18 cellular contexts compared by ENCODE assay signal in genomic region chr20:8388146-8388545, GRCh38.
DNase-seq lines count a peak whose midpoint lies in the region; ATAC-seq and TF ChIP-seq lines count a peak whose summit lies in the region.
"Had no signal": no experiment of that assay in that cellular context is flagged by ENCODE, and none has a peak within 500 bp of the region (broad histone marks: within the 10 kb centered on the region; RNA-seq: fewer than 3 reads in every experiment).

No MANE protein-coding gene starts in this region.

- H3K4me3 ChIP-seq in fibroblast of villous mesenchyme (ENCODE audit: low read depth, low read length) (no peak overlapping the region), neural progenitor cell (no peak overlapping the region)
- H3K4me3 ChIP-seq: cardiac muscle cell, sigmoid colon, stomach had no signal

- no peak overlapping the region for H3K27ac Mint-ChIP-seq in stimulated activated effector memory CD8-positive, alpha-beta T cell treated with anti-CD3 and anti-CD28 coated beads, Interleukin-12 subunit alpha, Interleukin-12 subunit beta, amount 100 ng/mL, for 72 hours
- H3K27ac Mint-ChIP-seq in neural progenitor cell = no peak overlapping the region

- TF ChIP-seq CTCF in fibroblast of villous mesenchyme (IDR thresholded peaks at IDR 0.05; ENCODE audit: insufficient read depth, low read depth, low read length) (no peak), neural progenitor cell (IDR thresholded peaks at IDR 0.05) (no peak)

- H3K27me3 Mint-ChIP-seq in neural progenitor cell (ENCODE audit: insufficient read depth, low read depth) = no peaks in the 10 kb centered on the region
- H3K27me3 Mint-ChIP-seq: natural killer cell treated with Interleukin-12 subunit alpha and Interleukin-12 subunit beta and Interleukin-15 and Interleukin-18, amount 100 ng/mL, for 72 hours had no signal

- H3K27me3 ChIP-seq in neural progenitor cell = no peaks in the 10 kb centered on the region
- H3K27me3 ChIP-seq: cardiac muscle cell, sigmoid colon, stomach had no signal

- no peaks in the 10 kb centered on the region for H3K79me2 ChIP-seq in neural progenitor cell (ENCODE audit: low read depth)

- peaks cover 17% of the 10 kb centered on the region for H3F3A ChIP-seq in neural progenitor cell (ENCODE audit: low read depth)

- no peak overlapping the region for H3K9ac ChIP-seq in neural progenitor cell

- no peaks in the 10 kb centered on the region for H3K36me3 Mint-ChIP-seq in stimulated activated effector memory CD8-positive, alpha-beta T cell treated with anti-CD3 and anti-CD28 coated beads, Interleukin-12 subunit alpha, Interleukin-12 subunit beta, amount 100 ng/mL, for 72 hours
- H3K36me3 Mint-ChIP-seq in neural progenitor cell = peaks cover 8% of the 10 kb centered on the region
- H3K36me3 Mint-ChIP-seq: natural killer cell treated with Interleukin-12 subunit alpha and Interleukin-12 subunit beta and Interleukin-15 and Interleukin-18, amount 100 ng/mL, for 72 hours had no signal

- no peak overlapping the region for H3K27ac ChIP-seq in neural progenitor cell
- H3K27ac ChIP-seq: cardiac muscle cell had no signal

- no peaks in the 10 kb centered on the region for H3K36me3 ChIP-seq in neural progenitor cell
- H3K36me3 ChIP-seq: cardiac muscle cell, sigmoid colon, stomach had no signal

- no peak overlapping the region for H3K4me3 Mint-ChIP-seq in stimulated activated effector memory CD8-positive, alpha-beta T cell treated with anti-CD3 and anti-CD28 coated beads, Interleukin-12 subunit alpha, Interleukin-12 subunit beta, amount 100 ng/mL, for 72 hours
- no peak overlapping the region for H3K4me3 Mint-ChIP-seq in neural progenitor cell
- H3K4me3 Mint-ChIP-seq: natural killer cell treated with Interleukin-12 subunit alpha and Interleukin-12 subunit beta and Interleukin-15 and Interleukin-18, amount 100 ng/mL, for 72 hours had no signal

- no peaks in the 10 kb centered on the region for H4K20me1 ChIP-seq in neural progenitor cell (ENCODE audit: low read depth)

- H3K9me3 ChIP-seq in neural progenitor cell (ENCODE audit: low read depth) = no peaks in the 10 kb centered on the region
- H3K9me3 ChIP-seq: sigmoid colon, stomach had no signal

- peaks cover 46% of the 10 kb centered on the region for H3K4me1 ChIP-seq in neural progenitor cell

- no peak overlapping the region for H2AFZ ChIP-seq in neural progenitor cell (replicated peaks)

- H3K9me3 Mint-ChIP-seq in stimulated activated effector memory CD8-positive, alpha-beta T cell treated with anti-CD3 and anti-CD28 coated beads, Interleukin-12 subunit alpha, Interleukin-12 subunit beta, amount 100 ng/mL, for 72 hours = no peaks in the 10 kb centered on the region
- H3K9me3 Mint-ChIP-seq in neural progenitor cell = peaks cover 19% of the 10 kb centered on the region
- H3K9me3 Mint-ChIP-seq: natural killer cell treated with Interleukin-12 subunit alpha and Interleukin-12 subunit beta and Interleukin-15 and Interleukin-18, amount 100 ng/mL, for 72 hours had no signal

- H3K4me1 Mint-ChIP-seq in stimulated activated effector memory CD8-positive, alpha-beta T cell treated with anti-CD3 and anti-CD28 coated beads, Interleukin-12 subunit alpha, Interleukin-12 subunit beta, amount 100 ng/mL, for 72 hours = peaks cover 33% of the 10 kb centered on the region
- H3K4me1 Mint-ChIP-seq in neural progenitor cell = peaks cover 51% of the 10 kb centered on the region

- no peak overlapping the region for H3K4me2 ChIP-seq in neural progenitor cell

- peak; percentile 47 for ATAC-seq in stimulated activated effector memory CD8-positive, alpha-beta T cell treated with anti-CD3 and anti-CD28 coated beads, Interleukin-12 subunit alpha, Interleukin-12 subunit beta, amount 100 ng/mL, for 72 hours
- no peak for ATAC-seq in GM18909 (IDR thresholded peaks at IDR 0.05; ENCODE audit: poor library complexity, unreplicated experiment)
- ATAC-seq in HG02870 (IDR thresholded peaks at IDR 0.05; ENCODE audit: unreplicated experiment) = no peak
- ATAC-seq: natural killer cell treated with Interleukin-12 subunit alpha and Interleukin-12 subunit beta and Interleukin-15 and Interleukin-18, amount 100 ng/mL, for 72 hours had no signal

- DNase-seq in GM04504 (ENCODE audit: low read depth) (peak; percentile 71), amniotic stem cell (lab: John Stamatoyannopoulos, UW) (peak; percentile 6), fibroblast of villous mesenchyme (ENCODE audit: low read depth) (peak; percentile 41), OCI-M1 (lab: John Stamatoyannopoulos, UW) (no peak), neural progenitor cell (ENCODE audit: low spot score) (no peak)
- no peak for DNase-seq in stimulated activated effector memory CD8-positive, alpha-beta T cell treated with anti-CD3 and anti-CD28 coated beads, Interleukin-12 subunit alpha, Interleukin-12 subunit beta, amount 100 ng/mL, for 72 hours (ENCODE audit: low spot score in 2 of 2)
- DNase-seq: activated CD4-positive, alpha-beta T cell treated with anti-CD3 and anti-CD28 coated beads, Interleukin-2, amount 50 U/mL, for 4 hours; hippocampal formation; Karpas-422; NCI-H2029; NCI-H774; SHP77; sigmoid colon; stomach had no signal

Comparison
In these comparisons a context has a peak if more than half of its experiments do, and no peak if none do; other contexts are left out.
1. DNase-seq: peak in GM04504 (single experiment), amniotic stem cell (single experiment) and fibroblast of villous mesenchyme (single experiment); none in stimulated activated effector memory CD8-positive, alpha-beta T cell treated with anti-CD3 and anti-CD28 coated beads, Interleukin-12 subunit alpha, Interleukin-12 subunit beta, amount 100 ng/mL, for 72 hours (0 of 2), OCI-M1 (single experiment) and neural progenitor cell (single experiment).